Comparison of ENCODE assay signal across 9 cellular contexts in genomic region chr13:23159205-23159586, GRCh38. TPM values are rescaled to one million over a fixed set of nuclear protein-coding genes. Genes with fewer than 3 reads are reported as not detected.
DNase-seq lines count a peak whose midpoint lies in the region; ATAC-seq and TF ChIP-seq lines count a peak whose summit lies in the region.
"Had no signal": no experiment of that assay in that cellular context is flagged by ENCODE, and none has a peak within 500 bp of the region (broad histone marks: within the 10 kb centered on the region; RNA-seq: fewer than 3 reads in every experiment).

No MANE protein-coding gene starts in this region.

- no peaks in the 10 kb centered on the region for H3K4me1 ChIP-seq in mesodermal cell (ENCODE audit: control insufficient read depth, insufficient read depth, low read length, poor library complexity, severe bottlenecking)

- DNase-seq in NAMALWA (ENCODE audit: low spot score) = peak; percentile 7
- DNase-seq in ecto neural progenitor cell (ENCODE audit: low spot score) = peak; percentile 79
- no peak for DNase-seq in epidermal melanocyte (ENCODE audit: insufficient read length, low spot score)
- no peak for DNase-seq in HT-29 (ENCODE audit: low spot score)

- no peaks in the 10 kb centered on the region for H3K36me3 ChIP-seq in mesodermal cell (ENCODE audit: control insufficient read depth, insufficient read depth, low read length)

- 22 to 34% methylated on average over 3 to 5 of the region's 11 CpGs for WGBS in mesodermal cell (ENCODE audit: insufficient coverage in 2 of 2), 2 experiments

- H3K27ac ChIP-seq in mesodermal cell (ENCODE audit: low read depth, low read length, severe bottlenecking) = no peak overlapping the region
- H3K27ac ChIP-seq: VCaP had no signal

- H3K9me3 ChIP-seq in mesodermal cell (ENCODE audit: control insufficient read depth, low read length) = no peaks in the 10 kb centered on the region

- H3K4me3 ChIP-seq in mesodermal cell (ENCODE audit: extremely low read depth, insufficient read depth, low read length, poor library complexity, severe bottlenecking) = peak overlapping the region; percentile 52

- TF ChIP-seq CTCF in GM12874 (IDR thresholded peaks at IDR 0.05; ENCODE audit: insufficient read depth, low read depth, low read length) = peak; percentile 66

- ATAC-seq in GM19351 (IDR thresholded peaks at IDR 0.05; ENCODE audit: unreplicated experiment) (no peak), HG02798 (IDR thresholded peaks at IDR 0.05; ENCODE audit: poor library complexity, unreplicated experiment) (no peak)

RNA-seq across cellular contexts. Expression of gene SGCG, which starts 21.6 kb away (rescaled TPM):
- 0.92 TPM for polyA plus RNA-seq in mesodermal cell (2013, experiment 1 of 2)
- 0.61 TPM for polyA plus RNA-seq in mesodermal cell (2013, experiment 2 of 2)
- total RNA-seq in HT-29 (2014; rRNA removed; shearing (Covaris generic)) = not detected in 2 replicates

Comparison
In these comparisons a context has a peak if more than half of its experiments do, and no peak if none do; other contexts are left out.
1. DNase-seq: peak in NAMALWA (single experiment) and ecto neural progenitor cell (single experiment); none in epidermal melanocyte (single experiment) and HT-29 (single experiment).